Comparison of ENCODE assay signal across 10 cellular contexts in the genomic region with DNA sequence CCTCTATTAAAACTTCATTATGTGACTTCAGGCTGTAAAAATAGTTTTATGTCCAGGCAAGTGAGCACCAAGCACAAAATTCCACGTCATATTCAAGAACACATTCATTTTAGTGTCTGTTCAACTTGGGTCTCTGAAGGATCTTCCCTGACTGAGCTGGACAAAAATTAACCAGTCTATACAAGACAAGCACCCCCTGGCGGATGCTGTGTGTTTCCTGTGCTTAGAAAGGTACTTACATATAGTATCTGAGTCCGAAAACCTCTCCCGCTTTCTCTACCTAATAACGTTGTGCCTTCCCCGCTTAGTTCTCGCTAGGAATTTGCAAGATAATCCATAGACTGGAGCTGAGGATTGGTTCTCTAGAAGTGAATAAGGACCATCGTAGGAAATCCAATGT.
A peak's percentile ranks its signal among the peaks of the same experiment; 100 is the strongest.
DNase-seq lines count a peak whose midpoint lies in the region; ATAC-seq and TF ChIP-seq lines count a peak whose summit lies in the region.
"Had no signal": no experiment of that assay in that cellular context is flagged by ENCODE, and none has a peak within 500 bp of the region (broad histone marks: within the 10 kb centered on the region; RNA-seq: fewer than 3 reads in every experiment).

No MANE protein-coding gene starts in this region.

- H3K4me1 Mint-ChIP-seq in Caco-2 (ENCODE audit: low read depth, unreplicated experiment), result no peaks in the 10 kb centered on the region
- no peaks in the 10 kb centered on the region for H3K4me1 Mint-ChIP-seq in CD8-positive, alpha-beta memory T cell

- intact Hi-C loops in Caco-2 (cut with micrococcal nuclease; ENCODE audit: unreplicated experiment), result loop anchor here (1.0 kb wide), 1 partner anchor 161 kb away; no protein-coding TSS in a partner anchor

- H3K9me3 Mint-ChIP-seq in Caco-2 (ENCODE audit: unreplicated experiment), result no peaks in the 10 kb centered on the region
- peaks cover 0 to 16% (median 4%) of the 10 kb centered on the region in 5 donors for H3K9me3 Mint-ChIP-seq in CD8-positive, alpha-beta memory T cell

- peak; percentile 64 to 65 for DNase-seq in Caco-2
- peak; percentile 49 for DNase-seq in H4 (ENCODE audit: low spot score)
- DNase-seq in NCI-H82 treated with DMSO at 0.1 percent for 48 hours (lab: John Stamatoyannopoulos, UW; ENCODE audit: unreplicated experiment), result peak; percentile 3
- DNase-seq in foreskin keratinocyte, result peak in 1 of 2 donors; percentile 6
- no peak for DNase-seq in CD8-positive, alpha-beta memory T cell
- no peak for DNase-seq in tibial nerve (ENCODE audit: low spot score in 2 of 2)

- no peak for TF ChIP-seq POLR2A in tibial nerve (IDR thresholded peaks at IDR 0.05)

- H3K4me3 Mint-ChIP-seq in Caco-2 (ENCODE audit: unreplicated experiment), result no peak overlapping the region
- no peak overlapping the region for H3K4me3 Mint-ChIP-seq in CD8-positive, alpha-beta memory T cell
- H3K4me3 Mint-ChIP-seq: activated naive CD8-positive, alpha-beta T cell had no signal

- 57 to 61% methylated on average over 8 of the region's 8 CpGs for WGBS in tibial nerve, 2 donors

- no TSS peak for BruUV-seq in Caco-2 (replicated peaks; lab: Mats Ljungman, UMichigan)

- H3K27me3 Mint-ChIP-seq in Caco-2 (ENCODE audit: insufficient read depth, unreplicated experiment), result peaks cover 4% of the 10 kb centered on the region
- no peaks in the 10 kb centered on the region for H3K27me3 Mint-ChIP-seq in CD8-positive, alpha-beta memory T cell
- H3K27me3 Mint-ChIP-seq: activated naive CD8-positive, alpha-beta T cell had no signal

- TF ChIP-seq CTCF in Caco-2 (IDR thresholded peaks at IDR 0.05; ENCODE audit: insufficient read depth in 1 of 2, low read depth in 1 of 2, low read length in 1 of 2, severe bottlenecking in 1 of 2, unreplicated experiment in 1 of 2), result peak; percentile 45 to 58
- TF ChIP-seq CTCF in foreskin keratinocyte (conservative IDR thresholded peaks at IDR 0.05), result peak; percentile 22
- TF ChIP-seq CTCF in tibial nerve (IDR thresholded peaks at IDR 0.05), result peak in 1 of 5 experiments; percentile 5

- no peak for TF ChIP-seq EP300 in tibial nerve (IDR thresholded peaks at IDR 0.05)

- POLR2A ChIA-PET in Caco-2 (lab: Charles Lee), result no interaction called here
- POLR2A ChIA-PET in CD8-positive, alpha-beta memory T cell (lab: Charles Lee), result no interaction called here

- CTCF ChIA-PET in Caco-2 (lab: Charles Lee), result interaction anchor here (1.9 kb wide), 1 partner anchor 162 kb away, joined by 14 read pairs; no protein-coding TSS in a partner anchor
- CTCF ChIA-PET in CD8-positive, alpha-beta memory T cell (lab: Charles Lee), result no interaction called here

- H3K27ac ChIP-seq in foreskin keratinocyte (no peak overlapping the region), tibial nerve (no peak overlapping the region)
- no peak overlapping the region for H3K27ac ChIP-seq in CD8-positive, alpha-beta memory T cell (ENCODE audit: low read depth, low read length)

- no peaks in the 10 kb centered on the region for H3K27me3 ChIP-seq in Caco-2 (replicated peaks; ENCODE audit: control insufficient read depth, insufficient read depth, low read length)
- H3K27me3 ChIP-seq in foreskin keratinocyte, result no peaks in the 10 kb centered on the region
- no peaks in the 10 kb centered on the region for H3K27me3 ChIP-seq in CD8-positive, alpha-beta memory T cell (ENCODE audit: insufficient read depth, low read length, poor library complexity, severe bottlenecking)
- H3K27me3 ChIP-seq in tibial nerve, result no peaks in the 10 kb centered on the region

- H3K36me3 Mint-ChIP-seq in Caco-2 (ENCODE audit: insufficient read depth, unreplicated experiment), result no peaks in the 10 kb centered on the region
- H3K36me3 Mint-ChIP-seq in CD8-positive, alpha-beta memory T cell, result no peaks in the 10 kb centered on the region
- H3K36me3 Mint-ChIP-seq: activated naive CD8-positive, alpha-beta T cell had no signal

- no peaks in the 10 kb centered on the region for H3K36me3 ChIP-seq in Caco-2 (ENCODE audit: control insufficient read depth, insufficient read depth, low read length)
- H3K36me3 ChIP-seq in CD8-positive, alpha-beta memory T cell (ENCODE audit: insufficient read depth, low read length), result no peaks in the 10 kb centered on the region
- H3K36me3 ChIP-seq in tibial nerve, result no peaks in the 10 kb centered on the region

- H3K4me3 ChIP-seq in Caco-2 (ENCODE audit: low read depth, low read length) (no peak overlapping the region), tibial nerve (no peak overlapping the region)
- H3K4me3 ChIP-seq in CD8-positive, alpha-beta memory T cell (ENCODE audit: low read length), result no peak overlapping the region

- no peaks in the 10 kb centered on the region for H3K4me1 ChIP-seq in Caco-2
- H3K4me1 ChIP-seq in foreskin keratinocyte, result no peaks in the 10 kb centered on the region
- no peaks in the 10 kb centered on the region for H3K4me1 ChIP-seq in CD8-positive, alpha-beta memory T cell (ENCODE audit: insufficient read depth, low read length)
- H3K4me1 ChIP-seq in tibial nerve, result no peaks in the 10 kb centered on the region

- ATAC-seq in foreskin keratinocyte, result no peak
- ATAC-seq in GM18861 (IDR thresholded peaks at IDR 0.05; ENCODE audit: unreplicated experiment), result no peak
- ATAC-seq in GM18867 (IDR thresholded peaks at IDR 0.05; ENCODE audit: unreplicated experiment), result no peak
- ATAC-seq: right cardiac atrium had no signal

- H3K9me3 ChIP-seq in Caco-2 (no peaks in the 10 kb centered on the region), tibial nerve (no peaks in the 10 kb centered on the region)
- H3K9me3 ChIP-seq in CD8-positive, alpha-beta memory T cell (ENCODE audit: low read length), result no peaks in the 10 kb centered on the region

- H3K27ac Mint-ChIP-seq in Caco-2 (ENCODE audit: unreplicated experiment), result no peak overlapping the region
- H3K27ac Mint-ChIP-seq in CD8-positive, alpha-beta memory T cell, result no peak overlapping the region
- H3K27ac Mint-ChIP-seq: activated naive CD8-positive, alpha-beta T cell had no signal

Comparison
In these comparisons a context has a peak if more than half of its experiments do, and no peak if none do; other contexts are left out.
1. DNase-seq: peak in Caco-2 (2 of 2), H4 (single experiment) and NCI-H82 treated with DMSO at 0.1 percent for 48 hours (single experiment); none in CD8-positive, alpha-beta memory T cell (0 of 5) and tibial nerve (0 of 2).